ENCODE assay signal across 8 cellular contexts in genomic region chr21:36990508-36991205, GRCh38. TPM values are rescaled to one million over a fixed set of nuclear protein-coding genes. Genes with fewer than 3 reads are reported as not detected.
DNase-seq lines count a peak whose midpoint lies in the region; ATAC-seq and TF ChIP-seq lines count a peak whose summit lies in the region.

No MANE protein-coding gene starts in this region.

- no peaks in the 10 kb centered on the region for H3K9me3 ChIP-seq in CD8-positive, alpha-beta memory T cell (ENCODE audit: low read length)
- no peaks in the 10 kb centered on the region for H3K9me3 ChIP-seq in ectodermal cell (ENCODE audit: control insufficient read depth, low read length)

- peak overlapping the region; percentile 81 to 96 (median 87) for H3K4me3 Mint-ChIP-seq in CD8-positive, alpha-beta memory T cell
- H3K4me3 Mint-ChIP-seq in neural crest cell = peak overlapping the region; percentile 86

- H3K4me1 ChIP-seq in CD8-positive, alpha-beta memory T cell (ENCODE audit: insufficient read depth, low read length) = no peaks in the 10 kb centered on the region
- no peaks in the 10 kb centered on the region for H3K4me1 ChIP-seq in ectodermal cell (ENCODE audit: control insufficient read depth, insufficient read depth, low read length)

- no peaks in the 10 kb centered on the region for H3K36me3 ChIP-seq in CD8-positive, alpha-beta memory T cell (ENCODE audit: insufficient read depth, low read length)
- no peaks in the 10 kb centered on the region for H3K36me3 ChIP-seq in ectodermal cell (ENCODE audit: control insufficient read depth, insufficient read depth, low read length)

- 38 to 43% methylated on average over 20 to 21 of the region's 21 CpGs for WGBS in ectodermal cell, 2 experiments

- ATAC-seq in left colon = no peak

- CTCF ChIA-PET in CD8-positive, alpha-beta memory T cell (lab: Charles Lee) = interaction anchor here (0.9 to 5.2 kb wide), 13 partner anchors 9 to 73 kb away, joined by 3 to 44 read pairs (median 11); partner anchors contain the start of gene HLCS

- H3K4me3 ChIP-seq in CD8-positive, alpha-beta memory T cell (ENCODE audit: low read length) = peak overlapping the region; percentile 49
- peak overlapping the region; percentile 58 for H3K4me3 ChIP-seq in ectodermal cell (ENCODE audit: insufficient read depth, low read depth, low read length)

- no peak for DNase-seq in CD8-positive, alpha-beta memory T cell
- DNase-seq in NCI-H146 treated with DMSO at 0.1 percent for 48 hours (lab: John Stamatoyannopoulos, UW; ENCODE audit: unreplicated experiment) = peak; percentile 57
- no peak for DNase-seq in neural crest cell (ENCODE audit: low read depth, low spot score)
- no peak for DNase-seq in NCI-H1105 treated with DMSO at 0.1 percent for 48 hours (lab: John Stamatoyannopoulos, UW)
- no peak for DNase-seq in central memory CD4-positive, alpha-beta T cell
- no peak for DNase-seq in left colon
- no peak for DNase-seq in NCI-H2196 (lab: John Stamatoyannopoulos, UW; ENCODE audit: unreplicated experiment)

- H3K27ac ChIP-seq in CD8-positive, alpha-beta memory T cell (ENCODE audit: low read depth, low read length) = peak overlapping the region; percentile 62
- H3K27ac ChIP-seq in ectodermal cell (ENCODE audit: insufficient read depth, low read depth, low read length, poor library complexity, severe bottlenecking) = peak overlapping the region; percentile 91

- peaks cover 0 to 8% (median 0%) of the 10 kb centered on the region in 3 donors for H3K36me3 Mint-ChIP-seq in CD8-positive, alpha-beta memory T cell
- H3K36me3 Mint-ChIP-seq in neural crest cell (ENCODE audit: low read depth) = no peaks in the 10 kb centered on the region

- intact Hi-C loops in left colon (cut with DNase I, micrococcal nuclease) = no loop called here

- H3K27me3 ChIP-seq in CD8-positive, alpha-beta memory T cell (ENCODE audit: insufficient read depth, low read length, poor library complexity, severe bottlenecking) = no peaks in the 10 kb centered on the region
- H3K27me3 ChIP-seq in ectodermal cell (ENCODE audit: control insufficient read depth, insufficient read depth, low read length, poor library complexity, severe bottlenecking) = peaks cover 7% of the 10 kb centered on the region

- H3K27ac Mint-ChIP-seq in CD8-positive, alpha-beta memory T cell = peak overlapping the region in 7 of 8 donors; percentile 44 to 92 (median 79)
- H3K27ac Mint-ChIP-seq in neural crest cell (ENCODE audit: unreplicated experiment) = peak overlapping the region; percentile 97

- no peak for TF ChIP-seq CTCF in neural crest cell (conservative IDR thresholded peaks at IDR 0.05)

- POLR2A ChIA-PET in CD8-positive, alpha-beta memory T cell (lab: Charles Lee) = interaction anchor here (0.9 kb wide), 1 partner anchor 15 kb away, joined by 3 read pairs; no protein-coding TSS in a partner anchor

- H3K27me3 Mint-ChIP-seq in CD8-positive, alpha-beta memory T cell = no peaks in the 10 kb centered on the region
- H3K27me3 Mint-ChIP-seq in neural crest cell (ENCODE audit: low read depth) = no peaks in the 10 kb centered on the region

- peaks cover 14 to 28% (median 19%) of the 10 kb centered on the region in 3 donors for H3K4me1 Mint-ChIP-seq in CD8-positive, alpha-beta memory T cell
- H3K4me1 Mint-ChIP-seq in neural crest cell = peaks cover 18% of the 10 kb centered on the region

- peaks cover 0 to 2% (median 0%) of the 10 kb centered on the region in 5 donors for H3K9me3 Mint-ChIP-seq in CD8-positive, alpha-beta memory T cell
- no peaks in the 10 kb centered on the region for H3K9me3 Mint-ChIP-seq in neural crest cell

RNA-seq across cellular contexts. Expression of gene RIPPLY3, which starts 15.8 kb away (rescaled TPM):
- total RNA-seq in CD8-positive, alpha-beta memory T cell = under 1 TPM in 1 of 2 experiments, not detected in 1; 0.09 TPM
- polyA plus RNA-seq in CD8-positive, alpha-beta memory T cell = not detected
- polyA plus RNA-seq in ectodermal cell (2013, experiment 1 of 4) = 2.6 TPM
- polyA plus RNA-seq in ectodermal cell (2013, experiment 2 of 4) = 1.8 TPM
- 2.8 TPM for polyA plus RNA-seq in ectodermal cell (2013, experiment 3 of 4)
- polyA plus RNA-seq in ectodermal cell (2013, experiment 4 of 4) = 4.5 TPM
- total RNA-seq in neural crest cell = 2.6 and 3.2 TPM in 2 replicates
- total RNA-seq in left colon = under 1 TPM in 1 of 2 donors, not detected in 1; 0.11 TPM

RNA-seq across cellular contexts. Expression of gene HLCS, which starts 24.2 kb away (rescaled TPM):
- 10 to 100 TPM; 13.4 to 14.7 TPM for total RNA-seq in CD8-positive, alpha-beta memory T cell
- 12.7 TPM for polyA plus RNA-seq in CD8-positive, alpha-beta memory T cell
- polyA plus RNA-seq in ectodermal cell (2013, experiment 1 of 4) = 23.1 TPM
- 27.0 TPM for polyA plus RNA-seq in ectodermal cell (2013, experiment 2 of 4)
- 16.6 TPM for polyA plus RNA-seq in ectodermal cell (2013, experiment 3 of 4)
- polyA plus RNA-seq in ectodermal cell (2013, experiment 4 of 4) = 18.4 TPM
- total RNA-seq in neural crest cell (18.5 and 21.9 TPM in 2 replicates), left colon (10 to 100 TPM; 14.1 to 18.8 TPM)
